1 cellular context compared by ENCODE assay signal in genomic region chrX:15136795-15137194, GRCh38.
A peak's percentile ranks its signal among the peaks of the same experiment; 100 is the strongest.
TF ChIP-seq lines count a peak whose summit lies in the region.

No MANE protein-coding gene starts in this region.

TF ChIP-seq in HepG2, 621 proteins besides CTCF, POLR2A, EP300 and RAD21:
- TF ChIP-seq ETV5 (CRISPR knock-in tag; IDR thresholded peaks at IDR 0.05; ENCODE audit: borderline replicate concordance) (no peak), ATF7 (IDR thresholded peaks at IDR 0.05) (peak; percentile 69), ATF7 (CRISPR knock-in tag; IDR thresholded peaks at IDR 0.05) (no peak)
